In the genomic region with DNA sequence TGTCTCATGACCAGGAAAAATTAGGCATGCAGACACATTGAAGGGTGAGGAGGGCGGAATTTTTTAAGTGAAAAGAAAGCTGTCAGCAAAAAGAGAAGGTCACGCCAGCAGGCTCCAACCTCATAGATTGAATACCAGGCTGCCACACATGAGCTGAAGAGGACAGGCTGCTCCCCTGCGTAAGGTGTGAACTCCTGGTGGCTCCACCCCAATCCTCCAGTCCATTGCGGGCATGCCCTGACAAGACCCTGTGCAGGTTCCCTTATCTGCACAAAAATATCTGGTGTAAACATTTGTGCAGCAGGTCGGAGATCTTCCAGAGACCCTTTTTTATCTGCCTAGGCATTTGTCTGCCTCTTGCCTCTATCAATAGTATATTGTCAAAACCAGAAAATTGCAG, we compare ENCODE assay signal across 16 cellular contexts. TPM values are rescaled to one million over a fixed set of nuclear protein-coding genes. Genes with fewer than 3 reads are reported as not detected.
DNase-seq lines count a peak whose midpoint lies in the region; ATAC-seq and TF ChIP-seq lines count a peak whose summit lies in the region.
"Had no signal": no experiment of that assay in that cellular context is flagged by ENCODE, and none has a peak within 500 bp of the region (broad histone marks: within the 10 kb centered on the region; RNA-seq: fewer than 3 reads in every experiment).

No MANE protein-coding gene starts in this region.

- H3K9ac ChIP-seq in smooth muscle cell (ENCODE audit: low read depth) = no peak overlapping the region
- H3K9ac ChIP-seq: BLaER1, SK-N-SH had no signal

- H2AFZ ChIP-seq in smooth muscle cell (ENCODE audit: low read depth) = no peak overlapping the region

- H3F3A ChIP-seq in smooth muscle cell (ENCODE audit: low read depth) = peaks cover 11% of the 10 kb centered on the region

- H3K9me3 ChIP-seq in RWPE2 (ENCODE audit: severe bottlenecking) (no peaks in the 10 kb centered on the region), smooth muscle cell (replicated peaks; ENCODE audit: low read depth) (no peaks in the 10 kb centered on the region)
- H3K9me3 ChIP-seq: SK-N-SH had no signal

- H3K27ac ChIP-seq in RWPE2 (ENCODE audit: poor library complexity, severe bottlenecking) (no peak overlapping the region), epithelial cell of prostate (peak overlapping the region; percentile 22), smooth muscle cell (ENCODE audit: low read depth) (peak overlapping the region; percentile 39)
- H3K27ac ChIP-seq: BLaER1 had no signal

- no peaks in the 10 kb centered on the region for H3K27me3 ChIP-seq in RWPE2 (ENCODE audit: insufficient read depth, poor library complexity, severe bottlenecking)
- no peaks in the 10 kb centered on the region for H3K27me3 ChIP-seq in smooth muscle cell (ENCODE audit: low read depth)
- H3K27me3 ChIP-seq: BLaER1 had no signal

- H3K36me3 Mint-ChIP-seq in CD14-positive monocyte = no peaks in the 10 kb centered on the region

- intact Hi-C loops in CD14-positive monocyte (cut with micrococcal nuclease) = no loop called here

- H3K4me3 ChIP-seq in RWPE2 (ENCODE audit: severe bottlenecking) = no peak overlapping the region
- H3K4me3 ChIP-seq in smooth muscle cell = no peak overlapping the region
- H3K4me3 ChIP-seq: BLaER1 had no signal

- no peak overlapping the region for H3K27ac Mint-ChIP-seq in CD14-positive monocyte

- H3K4me1 Mint-ChIP-seq in CD14-positive monocyte = peaks cover 10% of the 10 kb centered on the region

- DNase-seq in NCI-H748 (lab: John Stamatoyannopoulos, UW; ENCODE audit: unreplicated experiment) (peak; percentile 11), NCI-H748 treated with DMSO at 0.1 percent for 48 hours (lab: John Stamatoyannopoulos, UW) (no peak), RWPE2 (ENCODE audit: low spot score) (no peak), epithelial cell of prostate (ENCODE audit: low read depth, low spot score) (no peak), smooth muscle cell (lab: John Stamatoyannopoulos, UW; ENCODE audit: unreplicated experiment) (no peak), CD14-positive monocyte (ENCODE audit: low spot score) (no peak), D341Med (ENCODE audit: low spot score) (no peak)
- DNase-seq: HCEC 1CT, MV-4-11, NCI-H1417, NCI-H187 treated with DMSO at 0.1 percent for 48 hours, NCI-H524 treated with DMSO at 0.1 percent for 48 hours, SHP77, SK-N-SH had no signal

- ATAC-seq in RWPE2 (ENCODE audit: low read depth) (peak; percentile 51; the same call in 2 of the 3 replicates), GM18858 (IDR thresholded peaks at IDR 0.05; ENCODE audit: unreplicated experiment) (no peak)

- no peaks in the 10 kb centered on the region for H4K20me1 ChIP-seq in smooth muscle cell (ENCODE audit: low read depth)
- H4K20me1 ChIP-seq: BLaER1 had no signal

- no peak overlapping the region for H3K4me3 Mint-ChIP-seq in CD14-positive monocyte

- 84% methylated on average over 5 of the region's 5 CpGs for WGBS in smooth muscle cell (ENCODE audit: low lambda C conversion rate)

- no peak overlapping the region for H3K4me2 ChIP-seq in smooth muscle cell
- H3K4me2 ChIP-seq: BLaER1, SK-N-SH had no signal

- H3K79me2 ChIP-seq in smooth muscle cell (ENCODE audit: low read depth) = no peaks in the 10 kb centered on the region

- H3K4me1 ChIP-seq in RWPE2 (ENCODE audit: insufficient read depth, poor library complexity, severe bottlenecking) (peaks cover 25% of the 10 kb centered on the region), smooth muscle cell (ENCODE audit: low read depth) (no peaks in the 10 kb centered on the region)
- H3K4me1 ChIP-seq: BLaER1 had no signal

- no peak for TF ChIP-seq CTCF in RWPE2 (IDR thresholded peaks at IDR 0.05; ENCODE audit: poor library complexity, severe bottlenecking)
- no peak for TF ChIP-seq CTCF in smooth muscle cell (IDR thresholded peaks at IDR 0.05; ENCODE audit: borderline replicate concordance, insufficient read depth, poor library complexity, severe bottlenecking)
- TF ChIP-seq CTCF in CD14-positive monocyte (IDR thresholded peaks at IDR 0.05) = no peak

- peaks cover 0 to 14% (median 4%) of the 10 kb centered on the region in 7 donors for H3K9me3 Mint-ChIP-seq in CD14-positive monocyte

- H3K27me3 Mint-ChIP-seq in CD14-positive monocyte (ENCODE audit: low read depth in 3 of 3) = peaks cover 0 to 1% (median 0%) of the 10 kb centered on the region in 3 donors

- no peaks in the 10 kb centered on the region for H3K36me3 ChIP-seq in RWPE2 (ENCODE audit: low read depth)
- H3K36me3 ChIP-seq in smooth muscle cell (ENCODE audit: low read depth) = no peaks in the 10 kb centered on the region
- H3K36me3 ChIP-seq: BLaER1 had no signal

RNA-seq across cellular contexts. Expression of gene TEX10, which starts 22.9 kb away (rescaled TPM):
- total RNA-seq in smooth muscle cell = 29.2 and 30.5 TPM in 2 replicates
- polyA plus RNA-seq in smooth muscle cell = 13.5 and 16.3 TPM in 2 replicates
- 1 to 10 TPM; 3.8 to 4.5 TPM for polyA plus RNA-seq in CD14-positive monocyte

RNA-seq across cellular contexts. Expression of gene MSANTD3, which starts 51.3 kb away (rescaled TPM):
- 48.0 and 49.1 TPM in 2 replicates for total RNA-seq in smooth muscle cell
- polyA plus RNA-seq in smooth muscle cell (40.4 and 52.9 TPM in 2 replicates), CD14-positive monocyte (1 to 10 TPM in 1 of 2 donors, under 1 TPM in 1; 0.82 to 1.7 TPM)

Comparison
In these comparisons a context has a peak if more than half of its experiments do, and no peak if none do; other contexts are left out.
1. RNA of gene MSANTD3, which starts 51.3 kb away (polyA plus RNA-seq): 40.4 to 52.9 TPM in smooth muscle cell; 0.82 to 1.7 TPM in CD14-positive monocyte; every median in the first group is over 10 times any median in the second.